ENCODE assay signal across 2 cellular contexts in the genomic region with DNA sequence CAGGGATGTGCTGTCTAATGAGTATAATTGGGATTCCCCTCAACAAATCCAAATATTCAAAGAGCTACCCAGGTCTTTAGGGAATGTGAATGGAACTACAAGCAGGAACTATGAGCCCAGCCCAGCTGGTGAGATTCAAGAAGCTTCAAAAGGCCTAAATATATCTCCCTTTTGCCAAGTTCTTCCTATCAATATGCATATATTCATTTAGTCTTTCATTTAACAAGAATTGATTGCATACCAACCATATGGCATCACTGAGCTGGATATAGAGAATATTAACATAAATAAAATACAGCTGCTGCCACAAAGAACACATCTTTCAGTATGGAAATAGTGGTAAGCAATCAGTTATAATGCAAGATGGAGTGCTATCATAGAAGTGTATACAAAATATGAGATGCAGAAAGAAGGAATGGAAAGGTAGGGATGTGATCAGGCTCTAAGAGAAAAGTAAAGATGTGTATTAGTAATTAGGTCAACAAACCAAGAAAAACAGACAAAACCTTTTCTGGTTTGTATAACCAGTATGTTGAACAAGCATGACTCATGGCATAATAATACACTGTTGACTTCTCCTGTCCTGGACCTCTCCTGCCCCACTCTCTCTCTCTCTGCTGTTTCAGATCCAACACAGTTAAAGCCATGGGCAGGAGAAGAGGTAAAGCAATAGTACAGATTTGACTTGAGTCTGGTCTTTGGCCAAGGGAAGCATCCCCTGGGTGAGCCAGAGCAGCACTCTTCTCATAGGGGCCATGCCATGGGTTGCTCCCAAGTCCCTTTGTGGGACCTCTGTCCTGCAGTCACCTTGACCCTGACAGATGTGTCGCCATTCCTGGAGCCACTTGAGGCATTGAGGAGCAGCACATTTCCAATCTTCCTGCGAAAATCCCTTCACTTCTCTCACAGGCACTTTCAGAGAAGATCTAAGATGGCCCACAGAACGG.
TF ChIP-seq lines count a peak whose summit lies in the region.

No MANE protein-coding gene starts in this region.

TF ChIP-seq in GM23338, 12 proteins besides CTCF, POLR2A, EP300 and RAD21 (continued from another document):
- TF ChIP-seq, protein P1, sequence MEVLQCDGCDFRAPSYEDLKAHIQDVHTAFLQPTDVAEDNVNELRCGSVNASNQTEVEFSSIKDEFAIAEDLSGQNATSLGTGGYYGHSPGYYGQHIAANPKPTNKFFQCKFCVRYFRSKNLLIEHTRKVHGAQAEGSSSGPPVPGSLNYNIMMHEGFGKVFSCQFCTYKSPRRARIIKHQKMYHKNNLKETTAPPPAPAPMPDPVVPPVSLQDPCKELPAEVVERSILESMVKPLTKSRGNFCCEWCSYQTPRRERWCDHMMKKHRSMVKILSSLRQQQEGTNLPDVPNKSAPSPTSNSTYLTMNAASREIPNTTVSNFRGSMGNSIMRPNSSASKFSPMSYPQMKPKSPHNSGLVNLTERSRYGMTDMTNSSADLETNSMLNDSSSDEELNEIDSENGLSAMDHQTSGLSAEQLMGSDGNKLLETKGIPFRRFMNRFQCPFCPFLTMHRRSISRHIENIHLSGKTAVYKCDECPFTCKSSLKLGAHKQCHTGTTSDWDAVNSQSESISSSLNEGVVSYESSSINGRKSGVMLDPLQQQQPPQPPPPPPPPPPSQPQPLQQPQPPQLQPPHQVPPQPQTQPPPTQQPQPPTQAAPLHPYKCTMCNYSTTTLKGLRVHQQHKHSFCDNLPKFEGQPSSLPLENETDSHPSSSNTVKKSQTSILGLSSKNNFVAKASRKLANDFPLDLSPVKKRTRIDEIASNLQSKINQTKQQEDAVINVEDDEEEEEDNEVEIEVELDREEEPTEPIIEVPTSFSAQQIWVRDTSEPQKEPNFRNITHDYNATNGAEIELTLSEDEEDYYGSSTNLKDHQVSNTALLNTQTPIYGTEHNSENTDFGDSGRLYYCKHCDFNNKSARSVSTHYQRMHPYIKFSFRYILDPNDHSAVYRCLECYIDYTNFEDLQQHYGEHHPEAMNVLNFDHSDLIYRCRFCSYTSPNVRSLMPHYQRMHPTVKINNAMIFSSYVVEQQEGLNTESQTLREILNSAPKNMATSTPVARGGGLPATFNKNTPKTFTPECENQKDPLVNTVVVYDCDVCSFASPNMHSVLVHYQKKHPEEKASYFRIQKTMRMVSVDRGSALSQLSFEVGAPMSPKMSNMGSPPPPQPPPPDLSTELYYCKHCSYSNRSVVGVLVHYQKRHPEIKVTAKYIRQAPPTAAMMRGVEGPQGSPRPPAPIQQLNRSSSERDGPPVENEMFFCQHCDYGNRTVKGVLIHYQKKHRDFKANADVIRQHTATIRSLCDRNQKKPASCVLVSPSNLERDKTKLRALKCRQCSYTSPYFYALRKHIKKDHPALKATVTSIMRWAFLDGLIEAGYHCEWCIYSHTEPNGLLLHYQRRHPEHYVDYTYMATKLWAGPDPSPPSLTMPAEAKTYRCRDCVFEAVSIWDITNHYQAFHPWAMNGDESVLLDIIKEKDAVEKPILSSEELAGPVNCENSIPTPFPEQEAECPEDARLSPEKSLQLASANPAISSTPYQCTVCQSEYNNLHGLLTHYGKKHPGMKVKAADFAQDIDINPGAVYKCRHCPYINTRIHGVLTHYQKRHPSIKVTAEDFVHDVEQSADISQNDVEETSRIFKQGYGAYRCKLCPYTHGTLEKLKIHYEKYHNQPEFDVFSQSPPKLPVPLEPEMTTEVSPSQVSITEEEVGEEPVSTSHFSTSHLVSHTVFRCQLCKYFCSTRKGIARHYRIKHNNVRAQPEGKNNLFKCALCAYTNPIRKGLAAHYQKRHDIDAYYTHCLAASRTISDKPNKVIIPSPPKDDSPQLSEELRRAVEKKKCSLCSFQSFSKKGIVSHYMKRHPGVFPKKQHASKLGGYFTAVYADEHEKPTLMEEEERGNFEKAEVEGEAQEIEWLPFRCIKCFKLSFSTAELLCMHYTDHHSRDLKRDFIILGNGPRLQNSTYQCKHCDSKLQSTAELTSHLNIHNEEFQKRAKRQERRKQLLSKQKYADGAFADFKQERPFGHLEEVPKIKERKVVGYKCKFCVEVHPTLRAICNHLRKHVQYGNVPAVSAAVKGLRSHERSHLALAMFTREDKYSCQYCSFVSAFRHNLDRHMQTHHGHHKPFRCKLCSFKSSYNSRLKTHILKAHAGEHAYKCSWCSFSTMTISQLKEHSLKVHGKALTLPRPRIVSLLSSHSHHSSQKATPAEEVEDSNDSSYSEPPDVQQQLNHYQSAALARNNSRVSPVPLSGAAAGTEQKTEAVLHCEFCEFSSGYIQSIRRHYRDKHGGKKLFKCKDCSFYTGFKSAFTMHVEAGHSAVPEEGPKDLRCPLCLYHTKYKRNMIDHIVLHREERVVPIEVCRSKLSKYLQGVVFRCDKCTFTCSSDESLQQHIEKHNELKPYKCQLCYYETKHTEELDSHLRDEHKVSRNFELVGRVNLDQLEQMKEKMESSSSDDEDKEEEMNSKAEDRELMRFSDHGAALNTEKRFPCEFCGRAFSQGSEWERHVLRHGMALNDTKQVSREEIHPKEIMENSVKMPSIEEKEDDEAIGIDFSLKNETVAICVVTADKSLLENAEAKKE (CRISPR knock-in tag; IDR thresholded peaks at IDR 0.05) = no peak
- TF ChIP-seq STAT1 (IDR thresholded peaks at IDR 0.05; ENCODE audit: unreplicated experiment) (no peak), CREB1 (CRISPR knock-in tag; IDR thresholded peaks at IDR 0.05; ENCODE audit: low read depth) (no peak), NANOG (IDR thresholded peaks at IDR 0.05; ENCODE audit: borderline replicate concordance) (no peak), JUNB (IDR thresholded peaks at IDR 0.05; ENCODE audit: unreplicated experiment) (no peak), EZH2phosphoT487 (IDR thresholded peaks at IDR 0.05; ENCODE audit: unreplicated experiment) (no peak)

TF ChIP-seq in WTC11, 78 proteins besides CTCF, POLR2A, EP300 and RAD21 (continued from another document):
- TF ChIP-seq, protein P2, sequence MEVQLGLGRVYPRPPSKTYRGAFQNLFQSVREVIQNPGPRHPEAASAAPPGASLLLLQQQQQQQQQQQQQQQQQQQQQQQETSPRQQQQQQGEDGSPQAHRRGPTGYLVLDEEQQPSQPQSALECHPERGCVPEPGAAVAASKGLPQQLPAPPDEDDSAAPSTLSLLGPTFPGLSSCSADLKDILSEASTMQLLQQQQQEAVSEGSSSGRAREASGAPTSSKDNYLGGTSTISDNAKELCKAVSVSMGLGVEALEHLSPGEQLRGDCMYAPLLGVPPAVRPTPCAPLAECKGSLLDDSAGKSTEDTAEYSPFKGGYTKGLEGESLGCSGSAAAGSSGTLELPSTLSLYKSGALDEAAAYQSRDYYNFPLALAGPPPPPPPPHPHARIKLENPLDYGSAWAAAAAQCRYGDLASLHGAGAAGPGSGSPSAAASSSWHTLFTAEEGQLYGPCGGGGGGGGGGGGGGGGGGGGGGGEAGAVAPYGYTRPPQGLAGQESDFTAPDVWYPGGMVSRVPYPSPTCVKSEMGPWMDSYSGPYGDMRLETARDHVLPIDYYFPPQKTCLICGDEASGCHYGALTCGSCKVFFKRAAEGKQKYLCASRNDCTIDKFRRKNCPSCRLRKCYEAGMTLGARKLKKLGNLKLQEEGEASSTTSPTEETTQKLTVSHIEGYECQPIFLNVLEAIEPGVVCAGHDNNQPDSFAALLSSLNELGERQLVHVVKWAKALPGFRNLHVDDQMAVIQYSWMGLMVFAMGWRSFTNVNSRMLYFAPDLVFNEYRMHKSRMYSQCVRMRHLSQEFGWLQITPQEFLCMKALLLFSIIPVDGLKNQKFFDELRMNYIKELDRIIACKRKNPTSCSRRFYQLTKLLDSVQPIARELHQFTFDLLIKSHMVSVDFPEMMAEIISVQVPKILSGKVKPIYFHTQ (CRISPR knock-in tag; IDR thresholded peaks at IDR 0.05) = no peak
- TF ChIP-seq GTF2I (CRISPR knock-in tag; conservative IDR thresholded peaks at IDR 0.05) (no peak), NR1H2 (CRISPR knock-in tag; IDR thresholded peaks at IDR 0.05) (no peak), ZNF281 (CRISPR knock-in tag; IDR thresholded peaks at IDR 0.05) (no peak), ZNF423 (CRISPR knock-in tag; IDR thresholded peaks at IDR 0.05) (no peak), MXD4 (CRISPR knock-in tag; IDR thresholded peaks at IDR 0.05; ENCODE audit: borderline replicate concordance) (no peak), ZNF219 (CRISPR knock-in tag; IDR thresholded peaks at IDR 0.05; ENCODE audit: borderline replicate concordance) (no peak)
- TF ChIP-seq, protein P3, sequence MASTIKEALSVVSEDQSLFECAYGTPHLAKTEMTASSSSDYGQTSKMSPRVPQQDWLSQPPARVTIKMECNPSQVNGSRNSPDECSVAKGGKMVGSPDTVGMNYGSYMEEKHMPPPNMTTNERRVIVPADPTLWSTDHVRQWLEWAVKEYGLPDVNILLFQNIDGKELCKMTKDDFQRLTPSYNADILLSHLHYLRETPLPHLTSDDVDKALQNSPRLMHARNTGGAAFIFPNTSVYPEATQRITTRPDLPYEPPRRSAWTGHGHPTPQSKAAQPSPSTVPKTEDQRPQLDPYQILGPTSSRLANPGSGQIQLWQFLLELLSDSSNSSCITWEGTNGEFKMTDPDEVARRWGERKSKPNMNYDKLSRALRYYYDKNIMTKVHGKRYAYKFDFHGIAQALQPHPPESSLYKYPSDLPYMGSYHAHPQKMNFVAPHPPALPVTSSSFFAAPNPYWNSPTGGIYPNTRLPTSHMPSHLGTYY (CRISPR knock-in tag; IDR thresholded peaks at IDR 0.05) = no peak
